Comparison of ENCODE assay signal across 26 cellular contexts in genomic region chr12:29671742-29672141, GRCh38.
"Had no signal": no experiment of that assay in that cellular context is flagged by ENCODE, and none has a peak within 500 bp of the region (broad histone marks: within the 10 kb centered on the region; RNA-seq: fewer than 3 reads in every experiment).

No MANE protein-coding gene starts in this region.

- H3K9me3 ChIP-seq: neutrophil, pancreas, psoas muscle, right lobe of liver, sigmoid colon, stomach, thoracic aorta, thyroid gland, tibial nerve, upper lobe of right lung, uterus had no signal

- H3K36me3 Mint-ChIP-seq: naive B cell; naive thymus-derived CD8-positive, alpha-beta T cell; natural killer cell treated with Interleukin-12 subunit alpha and Interleukin-12 subunit beta and Interleukin-15 and Interleukin-18, amount 100 ng/mL, for 72 hours; stimulated activated naive B cell treated with anti-CD40 and anti-IgM and Interleukin-4, amounts not matched to agents 10 μg/mL and 1 μg/mL and 100 μg/mL, for 72 hours had no signal

- H3K4me1 Mint-ChIP-seq: naive B cell; naive thymus-derived CD8-positive, alpha-beta T cell; stimulated activated naive B cell treated with anti-CD40 and anti-IgM and Interleukin-4, amounts not matched to agents 10 μg/mL and 1 μg/mL and 100 μg/mL, for 72 hours had no signal

- H3K4me3 ChIP-seq: pancreas, psoas muscle, right lobe of liver, sigmoid colon, stomach, thoracic aorta, thyroid gland, tibial nerve, upper lobe of right lung, uterus had no signal

- H3K36me3 ChIP-seq: neutrophil, pancreas, right lobe of liver, sigmoid colon, stomach, thoracic aorta, thyroid gland, tibial nerve, upper lobe of right lung, uterus had no signal

- H3K4me1 ChIP-seq: pancreas, right lobe of liver, stomach, thyroid gland, upper lobe of right lung, uterus had no signal

- H3K27me3 ChIP-seq: pancreas, right lobe of liver, sigmoid colon, stomach, thyroid gland, tibial nerve, upper lobe of right lung, uterus had no signal

- H3K27ac ChIP-seq: neutrophil, pancreas, psoas muscle, right lobe of liver, sigmoid colon, stomach, thoracic aorta, thyroid gland, tibial nerve, upper lobe of right lung, uterus had no signal

- DNase-seq: naive B cell; naive thymus-derived CD8-positive, alpha-beta T cell; nephron progenitor cell; nucleus accumbens; pancreas; psoas muscle; right cardiac atrium; right lobe of liver; sigmoid colon; small intestine; stimulated activated CD4-positive, alpha-beta T cell treated with anti-CD3 and anti-CD28 coated beads, Interleukin-15, amount 100 ng/mL, for 24 hours; stimulated activated CD4-positive, alpha-beta T cell treated with anti-CD3 and anti-CD28 coated beads, Interleukin-2, amount 100 ng/mL, for 24 hours; stimulated activated CD4-positive, alpha-beta T cell treated with anti-CD3 and anti-CD28 coated beads, Interleukin-2, amount 100 ng/mL, for 48 hours; stimulated activated CD4-positive, alpha-beta T cell treated with anti-CD3 and anti-CD28 coated beads, Interleukin-4, amount 100 ng/mL, for 24 hours; stimulated activated naive B cell treated with anti-CD40 and anti-IgM and Interleukin-4, amounts not matched to agents 10 μg/mL and 1 μg/mL and 100 μg/mL, for 72 hours; stimulated activated naive CD4-positive, alpha-beta T cell treated with Interleukin-2 at 50 U/mL for 16 hours; stomach; thyroid gland; upper lobe of right lung; uterus had no signal

- H3K27ac Mint-ChIP-seq: naive B cell; naive thymus-derived CD8-positive, alpha-beta T cell; natural killer cell treated with Interleukin-12 subunit alpha and Interleukin-12 subunit beta and Interleukin-15 and Interleukin-18, amount 100 ng/mL, for 72 hours; stimulated activated naive B cell treated with anti-CD40 and anti-IgM and Interleukin-4, amounts not matched to agents 10 μg/mL and 1 μg/mL and 100 μg/mL, for 72 hours; type B pancreatic cell had no signal

- H3K4me3 Mint-ChIP-seq: naive B cell; naive thymus-derived CD8-positive, alpha-beta T cell; natural killer cell treated with Interleukin-12 subunit alpha and Interleukin-12 subunit beta and Interleukin-15 and Interleukin-18, amount 100 ng/mL, for 72 hours; nephron progenitor cell; neural crest cell; stimulated activated naive B cell treated with anti-CD40 and anti-IgM and Interleukin-4, amounts not matched to agents 10 μg/mL and 1 μg/mL and 100 μg/mL, for 72 hours; type B pancreatic cell had no signal

- ATAC-seq: naive thymus-derived CD8-positive, alpha-beta T cell; pancreas; right lobe of liver; stimulated activated naive B cell treated with anti-CD40 and anti-IgM and Interleukin-4, amounts not matched to agents 10 μg/mL and 1 μg/mL and 100 μg/mL, for 72 hours; upper lobe of right lung had no signal

- H3K9me3 Mint-ChIP-seq: naive thymus-derived CD8-positive, alpha-beta T cell; natural killer cell treated with Interleukin-12 subunit alpha and Interleukin-12 subunit beta and Interleukin-15 and Interleukin-18, amount 100 ng/mL, for 72 hours; nephron progenitor cell; neural crest cell; stimulated activated naive B cell treated with anti-CD40 and anti-IgM and Interleukin-4, amounts not matched to agents 10 μg/mL and 1 μg/mL and 100 μg/mL, for 72 hours; type B pancreatic cell had no signal

- H3K27me3 Mint-ChIP-seq: naive B cell; natural killer cell treated with Interleukin-12 subunit alpha and Interleukin-12 subunit beta and Interleukin-15 and Interleukin-18, amount 100 ng/mL, for 72 hours; stimulated activated naive B cell treated with anti-CD40 and anti-IgM and Interleukin-4, amounts not matched to agents 10 μg/mL and 1 μg/mL and 100 μg/mL, for 72 hours; type B pancreatic cell had no signal
